In the genomic region with DNA sequence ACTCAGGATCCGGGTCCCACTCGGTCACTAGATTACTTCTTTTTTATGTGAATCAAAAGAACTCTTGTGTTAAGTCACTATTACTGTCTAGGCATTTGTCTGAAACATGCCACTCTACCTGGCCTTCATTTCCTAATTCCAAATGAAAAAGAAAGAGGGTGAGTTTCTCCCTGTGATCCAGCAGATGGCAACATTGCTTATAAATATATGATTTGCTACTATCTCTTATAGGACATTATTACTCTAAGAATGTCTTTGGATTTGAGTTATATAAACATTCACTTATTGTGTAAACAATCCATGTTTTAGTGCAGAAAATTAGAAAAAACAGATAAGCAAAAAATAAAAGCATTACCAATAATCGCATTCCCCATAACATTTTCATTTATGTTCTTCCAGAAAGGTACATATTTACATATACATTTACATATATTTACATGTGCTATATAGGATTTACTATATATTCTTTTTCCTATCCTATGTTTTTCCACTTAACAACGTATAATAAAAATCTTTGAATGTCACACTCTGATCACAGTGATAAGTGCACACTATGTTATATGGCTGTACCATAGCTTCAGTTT, we compare ENCODE assay signal across 8 cellular contexts.
A peak's percentile ranks its signal among the peaks of the same experiment; 100 is the strongest.
DNase-seq lines count a peak whose midpoint lies in the region; ATAC-seq, FAIRE-seq and TF ChIP-seq lines count a peak whose summit lies in the region.

No MANE protein-coding gene starts in this region.

- FAIRE-seq in islet of Langerhans (lab: Jason Lieb, UNC), result peak; percentile 99

- no peaks in the 10 kb centered on the region for H3K36me3 Mint-ChIP-seq in HFFc6 (ENCODE audit: low read depth)
- H3K36me3 Mint-ChIP-seq in effector memory CD8-positive, alpha-beta T cell (ENCODE audit: insufficient read depth), result no peaks in the 10 kb centered on the region

- no peaks in the 10 kb centered on the region for H3K27me3 Mint-ChIP-seq in HFFc6 (ENCODE audit: insufficient read depth)
- peaks cover 6 to 25% of the 10 kb centered on the region in 2 donors for H3K27me3 Mint-ChIP-seq in effector memory CD8-positive, alpha-beta T cell

- in situ Hi-C loops in Caki2 (cut with HindIII; ENCODE audit: low pct_unique_long_range_greater_than_20kb, low sequenced_read_pairs), result no loop called here

- TF ChIP-seq CTCF in HFFc6 (IDR thresholded peaks at IDR 0.05), result peak; percentile 74

- H3K4me3 Mint-ChIP-seq in HFFc6, result no peak overlapping the region
- H3K4me3 Mint-ChIP-seq in effector memory CD8-positive, alpha-beta T cell, result no peak overlapping the region

- ATAC-seq in HG03457 (IDR thresholded peaks at IDR 0.05; ENCODE audit: unreplicated experiment) (no peak), esophagus mucosa (no peak)
- ATAC-seq in effector memory CD8-positive, alpha-beta T cell (replicated peaks), result no peak

- H3K4me1 Mint-ChIP-seq in HFFc6 (ENCODE audit: low read depth), result no peaks in the 10 kb centered on the region
- H3K4me1 Mint-ChIP-seq in effector memory CD8-positive, alpha-beta T cell (ENCODE audit: low read depth in 2 of 2), result no peaks in the 10 kb centered on the region

- H3K9me3 Mint-ChIP-seq in HFFc6, result no peaks in the 10 kb centered on the region
- no peaks in the 10 kb centered on the region for H3K9me3 Mint-ChIP-seq in effector memory CD8-positive, alpha-beta T cell

- DNase-seq in Caki2 (ENCODE audit: low read depth), result peak; percentile 17
- DNase-seq in HFFc6, result peak; percentile 0
- peak; percentile 25 for DNase-seq in RPMI7951 (ENCODE audit: low read depth)
- no peak for DNase-seq in activated effector memory CD4-positive, alpha-beta T cell treated with Interleukin-2 at 50 U/mL for 16 hours
- DNase-seq in effector memory CD8-positive, alpha-beta T cell, result no peak

- H3K27ac Mint-ChIP-seq in HFFc6, result no peak overlapping the region
- no peak overlapping the region for H3K27ac Mint-ChIP-seq in effector memory CD8-positive, alpha-beta T cell

Comparison
In these comparisons a context has a peak if more than half of its experiments do, and no peak if none do; other contexts are left out.
1. DNase-seq: peak in Caki2 (single experiment), HFFc6 (single experiment) and RPMI7951 (single experiment); none in activated effector memory CD4-positive, alpha-beta T cell treated with Interleukin-2 at 50 U/mL for 16 hours (single experiment) and effector memory CD8-positive, alpha-beta T cell (0 of 3).